24 cellular contexts compared by ENCODE assay signal in genomic region chr13:59119475-59119874, GRCh38.
"Had no signal": no experiment of that assay in that cellular context is flagged by ENCODE, and none has a peak within 500 bp of the region (broad histone marks: within the 10 kb centered on the region; RNA-seq: fewer than 3 reads in every experiment).

No MANE protein-coding gene starts in this region.

- H3K4me3 ChIP-seq: adrenal gland, mucosa of descending colon, sigmoid colon, thyroid gland, upper lobe of right lung had no signal

- H3K27me3 ChIP-seq: adrenal gland, sigmoid colon, thyroid gland, upper lobe of right lung had no signal

- DNase-seq: activated CD4-positive, alpha-beta memory T cell treated with anti-CD3 and anti-CD28 coated beads for 36 hours; activated CD4-positive, alpha-beta T cell treated with anti-CD3 and anti-CD28 coated beads, Interleukin-2, amount 10 ng/mL, durations not matched to agents 24 days and 14 days; activated CD4-positive, CD25-positive, alpha-beta regulatory T cell treated with anti-CD3 and anti-CD28 coated beads, Interleukin-2, amount 50 U/mL, for 72 hours; activated CD8-positive, alpha-beta memory T cell treated with anti-CD3 and anti-CD28 coated beads, Interleukin-2, amount 50 U/mL, for 4 hours; activated effector memory CD4-positive, alpha-beta T cell treated with anti-CD3 and anti-CD28 coated beads, Interleukin-2, amount 50 U/mL, for 16 hours; activated naive CD4-positive, alpha-beta T cell treated with anti-CD3 and anti-CD28 coated beads for 36 hours; activated naive CD8-positive, alpha-beta T cell treated with anti-CD3 and anti-CD28 coated beads for 36 hours; activated T-cell treated with anti-CD3 and anti-CD28 coated beads, Interleukin-2, amount 50 U/mL, for 1 hour; adrenal gland; central memory CD4-positive, alpha-beta T cell; glutamatergic neuron; islet precursor cell; left ventricle myocardium superior; mucosa of descending colon; retina; sigmoid colon; small intestine; stimulated activated CD4-positive, alpha-beta T cell treated with anti-CD3 and anti-CD28 coated beads, Interleukin-1b, Interleukin-23, amount 100 ng/mL, for 48 hours; stimulated activated CD4-positive, alpha-beta T cell treated with anti-CD3 and anti-CD28 coated beads, Interleukin-4, amount 100 ng/mL, for 4 hours; stimulated activated CD8-positive, alpha-beta memory T cell treated with anti-CD3 and anti-CD28 coated beads, Interleukin-4, amount 100 ng/mL, for 48 hours; stimulated activated naive CD8-positive, alpha-beta T cell treated with anti-CD3 and anti-CD28 coated beads, Interleukin-15, amount 100 ng/mL, for 72 hours; T-helper 2 cell; thyroid gland; upper lobe of right lung had no signal

- H3K4me1 ChIP-seq: adrenal gland, thyroid gland, upper lobe of right lung had no signal

- H3K36me3 ChIP-seq: adrenal gland, sigmoid colon, thyroid gland, upper lobe of right lung had no signal

- H3K27ac ChIP-seq: adrenal gland, sigmoid colon, thyroid gland, upper lobe of right lung had no signal

- H3K9me3 ChIP-seq: adrenal gland, sigmoid colon, thyroid gland, upper lobe of right lung had no signal
